19 cellular contexts compared by ENCODE assay signal in genomic region chr10:91024541-91024940, GRCh38.
DNase-seq lines count a peak whose midpoint lies in the region; ATAC-seq and TF ChIP-seq lines count a peak whose summit lies in the region.
"Had no signal": no experiment of that assay in that cellular context is flagged by ENCODE, and none has a peak within 500 bp of the region (broad histone marks: within the 10 kb centered on the region; RNA-seq: fewer than 3 reads in every experiment).

No MANE protein-coding gene starts in this region.

- H3K9me2 ChIP-seq in neural cell (ENCODE audit: insufficient read depth, low read length): no peaks in the 10 kb centered on the region

- CTCF ChIA-PET in mammary epithelial cell (lab: Charles Lee; ENCODE audit: low non-redundant PET): no interaction called here

- H3K79me2 ChIP-seq in mammary epithelial cell (ENCODE audit: insufficient read depth, low read length) (no peaks in the 10 kb centered on the region), neural cell (replicated peaks; ENCODE audit: insufficient read depth, low read length) (no peaks in the 10 kb centered on the region), H9 (ENCODE audit: insufficient read depth, low read length) (no peaks in the 10 kb centered on the region)

- H2AFZ ChIP-seq in mammary epithelial cell (ENCODE audit: low read depth, low read length) (no peak overlapping the region), neural cell (ENCODE audit: low read depth, low read length) (no peak overlapping the region), H9 (ENCODE audit: low read length) (no peak overlapping the region)
- H2AFZ ChIP-seq: PC-9 had no signal

- DNase-seq in breast epithelium (ENCODE audit: low spot score in 2 of 2): no peak
- no peak for DNase-seq in mammary epithelial cell
- DNase-seq in tibial artery: no peak
- DNase-seq in H9: no peak
- no peak for DNase-seq in aorta
- DNase-seq: AML-193, DMS79, HFFc6, NCI-H1417 treated with DMSO at 0.1 percent for 48 hours, NCI-H2029, NCI-H345, NCI-H524 treated with DMSO at 0.1 percent for 48 hours, PC-9 had no signal

- H3K79me1 ChIP-seq in H9 (ENCODE audit: insufficient read depth, low read depth, low read length, poor library complexity, severe bottlenecking): no peaks in the 10 kb centered on the region

- 57% methylated on average over 3 of the region's 3 CpGs for WGBS in mammary epithelial cell (ENCODE audit: low coverage, missing lambda C conversion rate)
- WGBS in H9 (ENCODE audit: extremely low coverage, insufficient read length, low lambda C conversion rate): no CpG with 5 or more reads among the region's 3 CpGs
- 75 to 77% methylated on average over 3 of the region's 3 CpGs for WGBS in aorta, 2 donors

- intact Hi-C loops in breast epithelium (cut with DNase I; ENCODE audit: low total_unique reads) (no loop called here), mammary epithelial cell (cut with micrococcal nuclease) (no loop called here), tibial artery (cut with DNase I; ENCODE audit: low total_unique reads) (no loop called here), aorta (cut with DNase I) (no loop called here)

- no peak overlapping the region for H3K56ac ChIP-seq in H9 (ENCODE audit: insufficient read length, low read depth, low read length)

- no peak overlapping the region for H3K4ac ChIP-seq in H9 (ENCODE audit: low read depth, low read length)

- H3K9me3 ChIP-seq in breast epithelium (no peaks in the 10 kb centered on the region), mammary epithelial cell (replicated peaks; ENCODE audit: insufficient read depth, low read length) (no peaks in the 10 kb centered on the region), neural cell (ENCODE audit: low read length) (no peaks in the 10 kb centered on the region), tibial artery (no peaks in the 10 kb centered on the region), H9 (ENCODE audit: control insufficient read depth, low read depth, low read length) (no peaks in the 10 kb centered on the region), aorta (ENCODE audit: control insufficient read depth, low read length) (no peaks in the 10 kb centered on the region)

- H4K5ac ChIP-seq in H9 (ENCODE audit: insufficient read length, low read depth, low read length): no peak overlapping the region

- no peak for TF ChIP-seq CTCF in breast epithelium (IDR thresholded peaks at IDR 0.05)
- no peak for TF ChIP-seq CTCF in mammary epithelial cell (conservative IDR thresholded peaks at IDR 0.05 in 1 of 2, IDR thresholded peaks at IDR 0.05 in 1 of 2; ENCODE audit: extremely low read depth in 1 of 2, insufficient read depth in 1 of 2, low read depth in 1 of 2, low read length in 2 of 2)
- no peak for TF ChIP-seq CTCF in neural cell (IDR thresholded peaks at IDR 0.05; ENCODE audit: poor library complexity, severe bottlenecking)
- no peak for TF ChIP-seq CTCF in tibial artery (IDR thresholded peaks at IDR 0.05)
- no peak for TF ChIP-seq CTCF in H9 (conservative IDR thresholded peaks at IDR 0.05)

- no peaks in the 10 kb centered on the region for H3K36me3 Mint-ChIP-seq in H9 (ENCODE audit: insufficient read depth in 1 of 3, low read depth in 3 of 3)

- H3K4me3 ChIP-seq in breast epithelium (no peak overlapping the region), mammary epithelial cell (replicated peaks in 1 of 3; ENCODE audit: insufficient read depth in 1 of 3, low read depth in 2 of 3, low read length in 3 of 3) (no peak overlapping the region), neural cell (ENCODE audit: low read length) (peak overlapping the region; percentile 26), tibial artery (no peak overlapping the region), aorta (ENCODE audit: low read length in 2 of 2) (no peak overlapping the region)
- H3K4me3 ChIP-seq: PC-9 had no signal

- H3K4me2 ChIP-seq in mammary epithelial cell (ENCODE audit: insufficient read depth, low read depth, low read length) (no peak overlapping the region), neural cell (ENCODE audit: low read length) (peak overlapping the region; percentile 54), H9 (ENCODE audit: insufficient read depth, insufficient read length, low read length) (no peak overlapping the region)
- H3K4me2 ChIP-seq: KMS-11, PC-9 had no signal

- H3K27me3 Mint-ChIP-seq in H9 (ENCODE audit: low read depth): peaks cover 27% of the 10 kb centered on the region

- H3K23ac ChIP-seq in H9 (ENCODE audit: insufficient read length, low read depth, low read length): no peak overlapping the region

- no peaks in the 10 kb centered on the region for H3K4me1 Mint-ChIP-seq in H9

- H4K8ac ChIP-seq in H9 (replicated peaks; ENCODE audit: insufficient read length, low read depth, low read length): no peak overlapping the region

- H3K27ac Mint-ChIP-seq in H9: no peak overlapping the region; a peak in 1 of 7 replicates
- H3K27ac Mint-ChIP-seq: HFFc6 had no signal

- no peak overlapping the region for H3K4me3 Mint-ChIP-seq in H9
- H3K4me3 Mint-ChIP-seq: HFFc6 had no signal

- no peak overlapping the region for H2AK5ac ChIP-seq in H9 (ENCODE audit: insufficient read length, low read length)

- no peak overlapping the region for H3K9ac ChIP-seq in mammary epithelial cell (ENCODE audit: insufficient read depth, low read length)
- peak overlapping the region; percentile 36 for H3K9ac ChIP-seq in neural cell (ENCODE audit: low read length)
- H3K9ac ChIP-seq in H9 (ENCODE audit: extremely low read depth, insufficient read length, low read length): no peak overlapping the region
- H3K9ac ChIP-seq: KMS-11 had no signal

- H3K27ac ChIP-seq in breast epithelium (peak overlapping the region; percentile 76 to 89), mammary epithelial cell (ENCODE audit: insufficient read depth, low read depth, low read length) (no peak overlapping the region), cingulate gyrus (ENCODE audit: low read depth, low read length) (peak overlapping the region; percentile 96), neural cell (ENCODE audit: low read length) (peak overlapping the region; percentile 29), tibial artery (peak overlapping the region; percentile 63 to 79), H9 (ENCODE audit: insufficient read length, low read depth, low read length) (no peak overlapping the region), aorta (ENCODE audit: low read depth in 1 of 2, low read length in 2 of 2) (no peak overlapping the region)
- H3K27ac ChIP-seq: 22Rv1, C4-2B, KMS-11, PC-9 had no signal

- H3K36me3 ChIP-seq in breast epithelium: no peaks in the 10 kb centered on the region
- no peaks in the 10 kb centered on the region for H3K36me3 ChIP-seq in mammary epithelial cell (ENCODE audit: insufficient read depth, low read length)
- H3K36me3 ChIP-seq in neural cell (ENCODE audit: insufficient read depth, low read length): no peaks in the 10 kb centered on the region
- no peaks in the 10 kb centered on the region for H3K36me3 ChIP-seq in tibial artery
- H3K36me3 ChIP-seq in aorta (ENCODE audit: control insufficient read depth in 1 of 2, insufficient read depth in 2 of 2, low read length in 1 of 2): no peaks in the 10 kb centered on the region

- H2BK15ac ChIP-seq in H9 (ENCODE audit: low read depth, low read length): no peak overlapping the region

- no peak overlapping the region for H4K91ac ChIP-seq in H9 (ENCODE audit: insufficient read length, low read depth, low read length)

- H4K20me1 ChIP-seq in mammary epithelial cell (ENCODE audit: insufficient read depth, low read length): no peaks in the 10 kb centered on the region
- H4K20me1 ChIP-seq in neural cell (ENCODE audit: insufficient read depth): no peaks in the 10 kb centered on the region
- H4K20me1 ChIP-seq in H9 (ENCODE audit: control insufficient read depth, insufficient read depth, insufficient read length): no peaks in the 10 kb centered on the region

- H3K4me1 ChIP-seq in breast epithelium (peaks cover 0 to 4% of the 10 kb centered on the region in 2 donors), mammary epithelial cell (ENCODE audit: insufficient read depth, low read length) (no peaks in the 10 kb centered on the region), tibial artery (peaks cover 0 to 33% (median 25%) of the 10 kb centered on the region in 4 donors), H9 (ENCODE audit: insufficient read depth, low read length) (no peaks in the 10 kb centered on the region), aorta (ENCODE audit: control insufficient read depth in 1 of 2, insufficient read depth in 2 of 2, low read length in 2 of 2) (peaks cover 4 to 10% of the 10 kb centered on the region in 2 donors)

- ATAC-seq in HG03108 (IDR thresholded peaks at IDR 0.05; ENCODE audit: unreplicated experiment) (no peak), aorta (ENCODE audit: low FRiP score) (no peak)

- no peak for TF ChIP-seq POLR2A in breast epithelium (IDR thresholded peaks at IDR 0.05)

- H3K14ac ChIP-seq in H9 (ENCODE audit: insufficient read depth, low read length): no peak overlapping the region; the same call in 1 of the 2 replicates

- H2BK20ac ChIP-seq in H9 (ENCODE audit: low read depth, low read length, poor library complexity, severe bottlenecking): no peak overlapping the region

- no peak overlapping the region for H2BK120ac ChIP-seq in H9 (ENCODE audit: low read depth, low read length, poor library complexity, severe bottlenecking)

- H3K23me2 ChIP-seq in H9 (ENCODE audit: insufficient read length, low read depth, low read length, poor library complexity, severe bottlenecking): no peaks in the 10 kb centered on the region

- H3T11ph ChIP-seq in H9 (ENCODE audit: low read length): no peak overlapping the region

- H2BK12ac ChIP-seq in H9 (ENCODE audit: insufficient read length, low read depth, low read length): no peak overlapping the region

- H3K27me3 ChIP-seq in breast epithelium (no peaks in the 10 kb centered on the region), mammary epithelial cell (ENCODE audit: insufficient read depth, low read length) (no peaks in the 10 kb centered on the region), neural cell (ENCODE audit: insufficient read depth, low read depth, low read length) (no peaks in the 10 kb centered on the region), tibial artery (no peaks in the 10 kb centered on the region), H9 (ENCODE audit: insufficient read depth, low read length) (no peaks in the 10 kb centered on the region), aorta (ENCODE audit: control insufficient read depth in 1 of 2, insufficient read depth in 2 of 2, low read length in 1 of 2) (no peaks in the 10 kb centered on the region)

- TF ChIP-seq RAD21 in neural cell (conservative IDR thresholded peaks at IDR 0.05): no peak

- dilution Hi-C loops in mammary epithelial cell (cut with HindIII; ENCODE audit: low sequenced_read_pairs): no loop called here

- H3K18ac ChIP-seq in H9 (ENCODE audit: insufficient read length, low read depth, low read length): no peak overlapping the region

- no peak overlapping the region for H2BK5ac ChIP-seq in H9 (ENCODE audit: insufficient read length, low read length)

- in situ Hi-C loops in mammary epithelial cell (cut with MboI; ENCODE audit: low sequenced_read_pairs in 2 of 2): loop anchor here in 1 of 2 donors (25.0 kb wide), 1 partner anchor 213 kb away; no protein-coding TSS in a partner anchor

- no peaks in the 10 kb centered on the region; a peak in 2 of 5 replicates for H3K9me3 Mint-ChIP-seq in H9

- BruUV-seq in mammary epithelial cell (replicated peaks; lab: Mats Ljungman, UMichigan): no TSS peak

- no peaks in the 10 kb centered on the region for H3F3A ChIP-seq in neural cell (ENCODE audit: insufficient read depth, low read length, poor library complexity, severe bottlenecking)

- no peak for TF ChIP-seq EP300 in neural cell (conservative IDR thresholded peaks at IDR 0.05; ENCODE audit: poor library complexity, severe bottlenecking)

Comparison
In these comparisons a context has a peak if more than half of its experiments do, and no peak if none do; other contexts are left out.
1. H3K27ac ChIP-seq: peak in breast epithelium (2 of 2), cingulate gyrus (single experiment), neural cell (single experiment) and tibial artery (2 of 2); none in mammary epithelial cell (single experiment), H9 (single experiment) and aorta (0 of 2).